Comparison of ENCODE assay signal across 8 cellular contexts in the genomic region with DNA sequence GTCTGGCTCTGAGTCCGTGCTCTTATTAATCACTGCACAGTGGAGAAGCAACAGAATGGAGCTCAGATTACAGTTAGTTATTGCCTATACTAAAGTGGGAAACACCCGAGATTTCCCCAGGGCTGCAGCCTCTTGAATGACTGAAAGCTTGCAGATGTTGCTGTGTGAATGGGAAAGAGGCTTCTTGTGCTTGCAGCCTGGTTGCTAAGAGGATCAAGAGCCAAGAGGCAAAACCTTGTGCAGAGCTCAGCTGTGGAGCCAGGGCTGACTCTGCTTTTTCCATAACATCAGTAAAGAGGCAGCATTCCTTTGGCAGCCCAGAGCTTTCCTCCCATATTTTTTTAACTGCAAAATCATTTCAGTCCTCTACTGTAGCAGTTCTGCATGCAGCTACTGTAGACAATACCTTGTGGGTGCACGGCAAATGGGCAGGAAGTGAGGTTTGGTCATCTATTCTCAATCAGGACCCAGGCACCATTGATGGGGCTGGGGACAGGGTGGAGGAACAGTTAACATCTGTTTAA.
DNase-seq lines count a peak whose midpoint lies in the region; ATAC-seq, FAIRE-seq and TF ChIP-seq lines count a peak whose summit lies in the region.

No MANE protein-coding gene starts in this region.

- no peak overlapping the region for H3K4ac ChIP-seq in mesenchymal stem cell (ENCODE audit: low read depth in 1 of 2, low read length in 2 of 2)

- DNase-seq in amniotic epithelial cell (ENCODE audit: low read depth): peak; percentile 24
- peak; percentile 89 for DNase-seq in mesenchymal stem cell
- no peak for DNase-seq in colonic mucosa
- DNase-seq in H54 (ENCODE audit: insufficient read length, low spot score): no peak
- no peak for DNase-seq in NCI-H526 treated with DMSO at 0.1 percent for 48 hours (lab: John Stamatoyannopoulos, UW)
- no peak for DNase-seq in GM19238 (ENCODE audit: insufficient read length, low spot score)

- no peak overlapping the region for H3K4me2 ChIP-seq in mesenchymal stem cell (ENCODE audit: low read length, poor library complexity, severe bottlenecking)

- H3K36me3 ChIP-seq in mesenchymal stem cell (ENCODE audit: control insufficient read depth in 1 of 2, insufficient read depth in 2 of 2, low read depth in 1 of 2, low read length in 2 of 2) (peaks cover 0 to 35% of the 10 kb centered on the region in 2 experiments), colonic mucosa (no peaks in the 10 kb centered on the region)

- no peak overlapping the region for H4K91ac ChIP-seq in mesenchymal stem cell (ENCODE audit: low read length)

- peak overlapping the region; percentile 33 to 69 for H3K18ac ChIP-seq in mesenchymal stem cell (ENCODE audit: low read depth in 1 of 2, low read length in 2 of 2)

- no peak overlapping the region for H4K8ac ChIP-seq in mesenchymal stem cell (ENCODE audit: low read length)

- H3K9me3 ChIP-seq in mesenchymal stem cell (ENCODE audit: control insufficient read depth, low read length) (peaks cover 9% of the 10 kb centered on the region), colonic mucosa (no peaks in the 10 kb centered on the region)

- H3K27me3 ChIP-seq in mesenchymal stem cell (ENCODE audit: control insufficient read depth in 1 of 2, insufficient read depth in 1 of 2, low read length in 2 of 2) (no peaks in the 10 kb centered on the region), colonic mucosa (no peaks in the 10 kb centered on the region)

- H2BK5ac ChIP-seq in mesenchymal stem cell (ENCODE audit: low read depth, low read length, poor library complexity, severe bottlenecking): no peak overlapping the region

- ATAC-seq in GM18519 (IDR thresholded peaks at IDR 0.05; ENCODE audit: low FRiP score, unreplicated experiment): peak; percentile 64
- peak; percentile 87 for ATAC-seq in HG03095 (IDR thresholded peaks at IDR 0.05; ENCODE audit: unreplicated experiment)

- H3K4me1 ChIP-seq in mesenchymal stem cell (ENCODE audit: control insufficient read depth, insufficient read depth, low read depth, low read length) (peaks cover 3% of the 10 kb centered on the region), colonic mucosa (no peaks in the 10 kb centered on the region)

- TF ChIP-seq CTCF in colonic mucosa (IDR thresholded peaks at IDR 0.05): no peak

- H2AFZ ChIP-seq in mesenchymal stem cell (ENCODE audit: low read depth, low read length): no peak overlapping the region

- intact Hi-C loops in colonic mucosa (cut with DNase I): no loop called here

- H3K14ac ChIP-seq in mesenchymal stem cell (ENCODE audit: low read length in 2 of 2): peak overlapping the region in 1 of 2 experiments; percentile 74

- no peak overlapping the region for H2AK5ac ChIP-seq in mesenchymal stem cell (ENCODE audit: low read length, severe bottlenecking)

- H3K79me1 ChIP-seq in mesenchymal stem cell (replicated peaks; ENCODE audit: low read length, poor library complexity, severe bottlenecking): no peaks in the 10 kb centered on the region

- H2BK15ac ChIP-seq in mesenchymal stem cell (ENCODE audit: low read depth, poor library complexity, severe bottlenecking): no peak overlapping the region

- H2BK12ac ChIP-seq in mesenchymal stem cell (ENCODE audit: low read length in 2 of 2): no peak overlapping the region

- H3K27ac ChIP-seq in mesenchymal stem cell (ENCODE audit: low read length, poor library complexity, severe bottlenecking): no peak overlapping the region
- H3K27ac ChIP-seq in colonic mucosa: no peak overlapping the region

- H3K4me3 ChIP-seq in mesenchymal stem cell (ENCODE audit: insufficient read depth in 1 of 2, low read depth in 1 of 2, low read length in 2 of 2): no peak overlapping the region
- no peak overlapping the region for H3K4me3 ChIP-seq in colonic mucosa

- no peak overlapping the region for H2BK120ac ChIP-seq in mesenchymal stem cell (ENCODE audit: low read depth, low read length)

- 52% methylated on average over 3 of the region's 3 CpGs for whole genome bisulfite sequencing in mesenchymal stem cell

- TF ChIP-seq POLR2A in H54 (IDR thresholded peaks at IDR 0.05; ENCODE audit: low read depth, low read length): no peak

- H3K9ac ChIP-seq in mesenchymal stem cell (ENCODE audit: low read length) (peak overlapping the region; percentile 59), colonic mucosa (ENCODE audit: low read depth in 2 of 2, low read length in 2 of 2) (no peak overlapping the region)

- no peak overlapping the region for H3K23ac ChIP-seq in mesenchymal stem cell (ENCODE audit: low read length in 2 of 2)

- FAIRE-seq in H54 (lab: Jason Lieb, UNC): no peak

Comparison
In these comparisons a context has a peak if more than half of its experiments do, and no peak if none do; other contexts are left out.
1. DNase-seq: peak in amniotic epithelial cell (single experiment) and mesenchymal stem cell (single experiment); none in colonic mucosa (single experiment), H54 (single experiment), NCI-H526 treated with DMSO at 0.1 percent for 48 hours (single experiment) and GM19238 (single experiment).